15 cellular contexts compared by ENCODE assay signal in genomic region chr11:14409891-14410290, GRCh38.
"Had no signal": no experiment of that assay in that cellular context is flagged by ENCODE, and none has a peak within 500 bp of the region (broad histone marks: within the 10 kb centered on the region; RNA-seq: fewer than 3 reads in every experiment).

No MANE protein-coding gene starts in this region.

- H3K27me3 ChIP-seq: gastrocnemius medialis, pancreas, right lobe of liver, suprapubic skin, transverse colon, vagina had no signal

- H3K4me3 ChIP-seq: gastrocnemius medialis, pancreas, right lobe of liver, suprapubic skin, transverse colon, vagina had no signal

- H3K36me3 ChIP-seq: gastrocnemius medialis, pancreas, right lobe of liver, suprapubic skin, transverse colon, vagina had no signal

- DNase-seq: activated CD4-positive, alpha-beta memory T cell treated with anti-CD3 and anti-CD28 coated beads for 36 hours; activated naive CD8-positive, alpha-beta T cell treated with anti-CD3 and anti-CD28 coated beads, Interleukin-2, amount 50 U/mL, for 24 hours; anterior cingulate cortex; effector memory CD4-positive, alpha-beta T cell; gastrocnemius medialis; head of caudate nucleus; natural killer cell; pancreas; right lobe of liver; small intestine; stimulated activated CD4-positive, alpha-beta T cell treated with anti-CD3 and anti-CD28 coated beads, Interleukin-4, amount 100 ng/mL, for 1 hour; stimulated activated naive CD8-positive, alpha-beta T cell treated with anti-CD3 and anti-CD28 coated beads, Interleukin-15, amount 100 ng/mL, for 72 hours; transverse colon had no signal

- H3K4me3 Mint-ChIP-seq: activated CD4-positive, alpha-beta memory T cell treated with anti-CD3 and anti-CD28 coated beads for 36 hours; activated naive CD8-positive, alpha-beta T cell treated with anti-CD3 and anti-CD28 coated beads, Interleukin-2, amount 50 U/mL, for 24 hours; natural killer cell; stimulated activated naive CD8-positive, alpha-beta T cell treated with anti-CD3 and anti-CD28 coated beads, Interleukin-15, amount 100 ng/mL, for 72 hours had no signal

- H3K27me3 Mint-ChIP-seq: activated CD4-positive, alpha-beta memory T cell treated with anti-CD3 and anti-CD28 coated beads for 36 hours; activated naive CD8-positive, alpha-beta T cell treated with anti-CD3 and anti-CD28 coated beads, Interleukin-2, amount 50 U/mL, for 24 hours; stimulated activated naive CD8-positive, alpha-beta T cell treated with anti-CD3 and anti-CD28 coated beads, Interleukin-15, amount 100 ng/mL, for 72 hours had no signal

- H3K27ac Mint-ChIP-seq: activated CD4-positive, alpha-beta memory T cell treated with anti-CD3 and anti-CD28 coated beads for 36 hours; activated naive CD8-positive, alpha-beta T cell treated with anti-CD3 and anti-CD28 coated beads, Interleukin-2, amount 50 U/mL, for 24 hours had no signal

- H3K27ac ChIP-seq: gastrocnemius medialis, pancreas, right lobe of liver, suprapubic skin, transverse colon, vagina had no signal

- ATAC-seq: activated naive CD8-positive, alpha-beta T cell treated with anti-CD3 and anti-CD28 coated beads, Interleukin-2, amount 50 U/mL, for 24 hours; gastrocnemius medialis; natural killer cell; right lobe of liver; stimulated activated naive CD8-positive, alpha-beta T cell treated with anti-CD3 and anti-CD28 coated beads, Interleukin-15, amount 100 ng/mL, for 72 hours had no signal

- H3K9me3 Mint-ChIP-seq: activated CD4-positive, alpha-beta memory T cell treated with anti-CD3 and anti-CD28 coated beads for 36 hours; activated naive CD8-positive, alpha-beta T cell treated with anti-CD3 and anti-CD28 coated beads, Interleukin-2, amount 50 U/mL, for 24 hours; natural killer cell; stimulated activated naive CD8-positive, alpha-beta T cell treated with anti-CD3 and anti-CD28 coated beads, Interleukin-15, amount 100 ng/mL, for 72 hours had no signal

- H3K36me3 Mint-ChIP-seq: activated CD4-positive, alpha-beta memory T cell treated with anti-CD3 and anti-CD28 coated beads for 36 hours; natural killer cell had no signal

- H3K4me1 ChIP-seq: right lobe of liver had no signal

- H3K9me3 ChIP-seq: gastrocnemius medialis, pancreas, right lobe of liver, suprapubic skin, transverse colon, vagina had no signal
